Comparison of ENCODE assay signal across 10 cellular contexts in the genomic region with DNA sequence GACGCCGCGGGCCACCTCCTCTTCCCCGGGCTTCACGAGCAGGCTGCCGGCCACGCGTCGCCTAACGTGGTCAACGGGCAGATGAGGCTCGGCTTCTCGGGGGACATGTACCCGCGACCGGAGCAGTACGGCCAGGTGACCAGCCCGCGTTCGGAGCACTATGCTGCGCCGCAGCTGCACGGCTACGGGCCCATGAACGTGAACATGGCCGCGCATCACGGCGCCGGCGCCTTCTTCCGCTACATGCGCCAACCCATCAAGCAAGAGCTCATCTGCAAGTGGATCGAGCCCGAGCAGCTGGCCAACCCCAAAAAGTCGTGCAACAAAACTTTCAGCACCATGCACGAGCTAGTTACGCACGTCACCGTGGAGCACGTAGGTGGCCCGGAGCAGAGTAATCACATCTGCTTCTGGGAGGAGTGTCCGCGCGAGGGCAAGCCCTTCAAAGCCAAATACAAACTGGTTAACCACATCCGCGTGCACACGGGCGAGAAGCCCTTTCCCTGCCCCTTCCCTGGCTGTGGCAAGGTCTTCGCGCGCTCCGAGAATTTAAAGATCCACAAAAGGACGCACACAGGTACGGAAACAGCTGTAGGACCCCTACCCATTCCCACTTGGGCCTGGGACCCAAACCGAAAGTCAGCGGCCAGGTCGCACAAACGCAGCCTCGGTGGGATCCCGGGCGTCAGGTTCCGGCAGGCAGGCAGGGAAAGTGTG. TPM values are rescaled to one million over a fixed set of nuclear protein-coding genes. Genes with fewer than 3 reads are reported as not detected.
A peak's percentile ranks its signal among the peaks of the same experiment; 100 is the strongest.
DNase-seq lines count a peak whose midpoint lies in the region; ATAC-seq, FAIRE-seq and TF ChIP-seq lines count a peak whose summit lies in the region.
"Had no signal": no experiment of that assay in that cellular context is flagged by ENCODE, and none has a peak within 500 bp of the region (broad histone marks: within the 10 kb centered on the region; RNA-seq: fewer than 3 reads in every experiment).

No MANE protein-coding gene starts in this region.

- H3K27ac Mint-ChIP-seq in activated naive CD4-positive, alpha-beta T cell treated with anti-CD3 and anti-CD28 coated beads, Interleukin-2, amount 10 ng/mL, durations not matched to agents 7 days and 5 days, result peak overlapping the region; percentile 81
- H3K27ac Mint-ChIP-seq in activated T-helper 2 cell treated with anti-CD3 and anti-CD28 coated beads, Interferon-gamma antibody, Interleukin-2, Interleukin-4, amounts not matched to agents 10 μg/mL and 5 μg/mL and 100 μg/mL, durations not matched to agents 14 hours and 24 hours and 36 hours, result peak overlapping the region; percentile 49

- H3K4me1 ChIP-seq in keratinocyte (ENCODE audit: control insufficient read depth, extremely low read depth, insufficient read depth, low read length) (peaks cover 4% of the 10 kb centered on the region), tibial nerve (peaks cover 0 to 77% (median 24%) of the 10 kb centered on the region in 4 donors)

- TF ChIP-seq CTCF in keratinocyte (optimal IDR thresholded peaks at IDR 0.05 in 1 of 3, IDR thresholded peaks at IDR 0.05 in 1 of 3, conservative IDR thresholded peaks at IDR 0.05 in 1 of 3; ENCODE audit: extremely low read depth in 1 of 3, insufficient read depth in 2 of 3, low read length in 3 of 3) (no peak), tibial nerve (IDR thresholded peaks at IDR 0.05) (no peak)

- no peak for TF ChIP-seq EP300 in tibial nerve (IDR thresholded peaks at IDR 0.05)

- H3K27ac ChIP-seq in keratinocyte (ENCODE audit: control insufficient read depth, insufficient read depth, low read length) (no peak overlapping the region), tibial nerve (no peak overlapping the region)

- peak overlapping the region; percentile 51 for H3K4me3 Mint-ChIP-seq in activated naive CD4-positive, alpha-beta T cell treated with anti-CD3 and anti-CD28 coated beads, Interleukin-2, amount 10 ng/mL, durations not matched to agents 7 days and 5 days
- H3K4me3 Mint-ChIP-seq in activated T-helper 2 cell treated with anti-CD3 and anti-CD28 coated beads, Interferon-gamma antibody, Interleukin-2, Interleukin-4, amounts not matched to agents 10 μg/mL and 5 μg/mL and 100 μg/mL, durations not matched to agents 14 hours and 24 hours and 36 hours (ENCODE audit: low read depth), result no peak overlapping the region

- H2AFZ ChIP-seq in keratinocyte (ENCODE audit: control insufficient read depth, low read length), result no peak overlapping the region

- H3K79me2 ChIP-seq in keratinocyte (ENCODE audit: control insufficient read depth, insufficient read depth, low read length), result no peaks in the 10 kb centered on the region

- intact Hi-C loops in activated T-helper 2 cell treated with anti-CD3 and anti-CD28 coated beads, Interferon-gamma antibody, Interleukin-2, Interleukin-4, amounts not matched to agents 10 μg/mL and 5 μg/mL and 100 μg/mL, durations not matched to agents 14 hours and 24 hours and 36 hours (cut with micrococcal nuclease), result loop anchor here (5.0 kb wide), 1 partner anchor 33 kb away; no protein-coding TSS in a partner anchor

- peaks cover 14% of the 10 kb centered on the region for H3K4me1 Mint-ChIP-seq in activated naive CD4-positive, alpha-beta T cell treated with anti-CD3 and anti-CD28 coated beads, Interleukin-2, amount 10 ng/mL, durations not matched to agents 7 days and 5 days
- H3K4me1 Mint-ChIP-seq in activated T-helper 2 cell treated with anti-CD3 and anti-CD28 coated beads, Interferon-gamma antibody, Interleukin-2, Interleukin-4, amounts not matched to agents 10 μg/mL and 5 μg/mL and 100 μg/mL, durations not matched to agents 14 hours and 24 hours and 36 hours (ENCODE audit: low read depth), result peaks cover 15% of the 10 kb centered on the region

- peak overlapping the region in 1 of 3 experiments; percentile 38 for H3K4me3 ChIP-seq in keratinocyte (ENCODE audit: control insufficient read depth in 2 of 3, extremely low read depth in 1 of 3, insufficient read depth in 2 of 3, low read depth in 1 of 3, low read length in 3 of 3)
- peak overlapping the region; percentile 1 to 45 (median 18) for H3K4me3 ChIP-seq in tibial nerve

- no peak for FAIRE-seq in keratinocyte (lab: Jason Lieb, UNC)
- FAIRE-seq: urothelium cell line had no signal

- no peaks in the 10 kb centered on the region for H4K20me1 ChIP-seq in keratinocyte (ENCODE audit: control insufficient read depth, extremely low read depth, insufficient read depth, low read length)

- ATAC-seq in GM21528 (IDR thresholded peaks at IDR 0.05; ENCODE audit: low FRiP score, unreplicated experiment), result no peak

- CTCF ChIA-PET in activated naive CD4-positive, alpha-beta T cell treated with anti-CD3 and anti-CD28 coated beads, Interleukin-2, amount 10 ng/mL, durations not matched to agents 7 days and 5 days (lab: Charles Lee), result no interaction called here

- no peaks in the 10 kb centered on the region for H3K9me1 ChIP-seq in keratinocyte (ENCODE audit: control insufficient read depth, extremely low read depth, insufficient read depth, low read length)

- no peak for TF ChIP-seq POLR2A in tibial nerve (IDR thresholded peaks at IDR 0.05)

- peak overlapping the region; percentile 71 for H3K4me2 ChIP-seq in keratinocyte (ENCODE audit: control insufficient read depth, extremely low read depth, insufficient read depth, low read depth, low read length)

- peaks cover 12% of the 10 kb centered on the region for H3K9me3 ChIP-seq in keratinocyte (ENCODE audit: control insufficient read depth, low read depth, low read length)
- H3K9me3 ChIP-seq in tibial nerve, result peaks cover 0 to 25% (median under 1%) of the 10 kb centered on the region in 4 donors

- H3K27me3 Mint-ChIP-seq in activated naive CD4-positive, alpha-beta T cell treated with anti-CD3 and anti-CD28 coated beads, Interleukin-2, amount 10 ng/mL, durations not matched to agents 7 days and 5 days, result peaks cover 89% of the 10 kb centered on the region
- H3K27me3 Mint-ChIP-seq in activated T-helper 2 cell treated with anti-CD3 and anti-CD28 coated beads, Interferon-gamma antibody, Interleukin-2, Interleukin-4, amounts not matched to agents 10 μg/mL and 5 μg/mL and 100 μg/mL, durations not matched to agents 14 hours and 24 hours and 36 hours (ENCODE audit: low read depth), result peaks cover 71% of the 10 kb centered on the region

- no peak overlapping the region for H3K9ac ChIP-seq in keratinocyte (ENCODE audit: control insufficient read depth, extremely low read depth, insufficient read depth, low read length)

- H3K36me3 ChIP-seq in keratinocyte (ENCODE audit: control insufficient read depth in 2 of 2, extremely low read depth in 1 of 2, insufficient read depth in 2 of 2, low read length in 2 of 2) (no peaks in the 10 kb centered on the region), tibial nerve (no peaks in the 10 kb centered on the region)

- peaks cover 12% of the 10 kb centered on the region for H3K9me3 Mint-ChIP-seq in activated naive CD4-positive, alpha-beta T cell treated with anti-CD3 and anti-CD28 coated beads, Interleukin-2, amount 10 ng/mL, durations not matched to agents 7 days and 5 days
- H3K9me3 Mint-ChIP-seq in activated T-helper 2 cell treated with anti-CD3 and anti-CD28 coated beads, Interferon-gamma antibody, Interleukin-2, Interleukin-4, amounts not matched to agents 10 μg/mL and 5 μg/mL and 100 μg/mL, durations not matched to agents 14 hours and 24 hours and 36 hours, result peaks cover 14% of the 10 kb centered on the region

- 3 to 6% methylated on average over 39 to 49 of the region's 63 CpGs for WGBS in tibial nerve, 2 donors

- H3K36me3 Mint-ChIP-seq in activated naive CD4-positive, alpha-beta T cell treated with anti-CD3 and anti-CD28 coated beads, Interleukin-2, amount 10 ng/mL, durations not matched to agents 7 days and 5 days, result peaks cover 29% of the 10 kb centered on the region
- peaks cover 12% of the 10 kb centered on the region for H3K36me3 Mint-ChIP-seq in activated T-helper 2 cell treated with anti-CD3 and anti-CD28 coated beads, Interferon-gamma antibody, Interleukin-2, Interleukin-4, amounts not matched to agents 10 μg/mL and 5 μg/mL and 100 μg/mL, durations not matched to agents 14 hours and 24 hours and 36 hours (ENCODE audit: low read depth)

- DNase-seq in activated naive CD4-positive, alpha-beta T cell treated with anti-CD3 and anti-CD28 coated beads, Interleukin-2, amount 10 ng/mL, durations not matched to agents 7 days and 5 days, result no peak
- no peak for DNase-seq in activated naive CD4-positive, alpha-beta T cell treated with Interleukin-2 at 50 U/mL for 16 hours
- no peak for DNase-seq in activated T-helper 2 cell treated with anti-CD3 and anti-CD28 coated beads, Interferon-gamma antibody, Interleukin-2, Interleukin-4, amounts not matched to agents 10 μg/mL and 5 μg/mL and 100 μg/mL, durations not matched to agents 14 hours and 24 hours and 36 hours (ENCODE audit: low spot score)
- DNase-seq in keratinocyte (ENCODE audit: low read depth, low spot score) (no peak), tibial nerve (ENCODE audit: low spot score in 2 of 2) (no peak), HT-29 (ENCODE audit: low spot score) (no peak), HUDEP-2 (lab: John Stamatoyannopoulos, UW; ENCODE audit: unreplicated experiment in 76 of 76) (no peak)
- DNase-seq: NCI-H2171 treated with DMSO at 0.1 percent for 48 hours had no signal

- H3K27me3 ChIP-seq in keratinocyte (ENCODE audit: control insufficient read depth, extremely low read depth, insufficient read depth, low read length) (peaks cover 95% of the 10 kb centered on the region), tibial nerve (peaks cover 15 to 100% of the 10 kb centered on the region in 2 donors)

- dilution Hi-C loops in keratinocyte (cut with MboI; ENCODE audit: extremely low pct_ligation_motif_present, low sequenced_read_pairs), result no loop called here

RNA-seq across cellular contexts. Expression of a gene that starts 1.5 kb away (rescaled TPM):
- not detected in 2 replicates for total RNA-seq in activated T-helper 2 cell treated with anti-CD3 and anti-CD28 coated beads, Interferon-gamma antibody, Interleukin-2, Interleukin-4, amounts not matched to agents 10 μg/mL and 5 μg/mL and 100 μg/mL, durations not matched to agents 14 hours and 24 hours and 36 hours
- not detected in 3 replicates for polyA plus RNA-seq in keratinocyte
- polyA plus RNA-seq in keratinocyte (2011; ENCODE audit: low read depth), result not detected
- not detected in 2 replicates for polyA plus RNA-seq in keratinocyte (2011; cell fraction: cytosol; rRNA removed)
- polyA plus RNA-seq in keratinocyte (2011; cell fraction: nucleus; rRNA removed), result not detected in 2 replicates
- polyA plus RNA-seq in keratinocyte (2012; ENCODE audit: low replicate concordance), result not detected in 2 replicates
- polyA minus RNA-seq in keratinocyte, result not detected in 3 replicates
- not detected for polyA minus RNA-seq in keratinocyte (2011; cell fraction: cytosol; rRNA and poly(A)+ RNA removed)
- not detected in 2 replicates for polyA minus RNA-seq in keratinocyte (2011; cell fraction: nucleus; rRNA and poly(A)+ RNA removed)
- not detected for total RNA-seq in tibial nerve
- not detected in 2 replicates for total RNA-seq in HT-29 (2014; rRNA removed; shearing (Covaris generic))

RNA-seq across cellular contexts. Expression of a gene that starts 4.3 kb away (rescaled TPM):
- total RNA-seq in activated T-helper 2 cell treated with anti-CD3 and anti-CD28 coated beads, Interferon-gamma antibody, Interleukin-2, Interleukin-4, amounts not matched to agents 10 μg/mL and 5 μg/mL and 100 μg/mL, durations not matched to agents 14 hours and 24 hours and 36 hours, result not detected in 2 replicates
- not detected in 3 replicates for polyA plus RNA-seq in keratinocyte
- not detected for polyA plus RNA-seq in keratinocyte (2011; ENCODE audit: low read depth)
- polyA plus RNA-seq in keratinocyte (2011; cell fraction: cytosol; rRNA removed), result not detected in 2 replicates
- polyA plus RNA-seq in keratinocyte (2011; cell fraction: nucleus; rRNA removed), result not detected in 2 replicates
- not detected in 2 replicates for polyA plus RNA-seq in keratinocyte (2012; ENCODE audit: low replicate concordance)
- not detected in 3 replicates for polyA minus RNA-seq in keratinocyte
- not detected for polyA minus RNA-seq in keratinocyte (2011; cell fraction: cytosol; rRNA and poly(A)+ RNA removed)
- not detected in 2 replicates for polyA minus RNA-seq in keratinocyte (2011; cell fraction: nucleus; rRNA and poly(A)+ RNA removed)
- total RNA-seq in tibial nerve, result under 1 TPM in 1 of 4 donors, not detected in 3; 0.21 TPM
- not detected in 2 replicates for total RNA-seq in HT-29 (2014; rRNA removed; shearing (Covaris generic))
